1 cellular context compared by ENCODE assay signal in the genomic region with DNA sequence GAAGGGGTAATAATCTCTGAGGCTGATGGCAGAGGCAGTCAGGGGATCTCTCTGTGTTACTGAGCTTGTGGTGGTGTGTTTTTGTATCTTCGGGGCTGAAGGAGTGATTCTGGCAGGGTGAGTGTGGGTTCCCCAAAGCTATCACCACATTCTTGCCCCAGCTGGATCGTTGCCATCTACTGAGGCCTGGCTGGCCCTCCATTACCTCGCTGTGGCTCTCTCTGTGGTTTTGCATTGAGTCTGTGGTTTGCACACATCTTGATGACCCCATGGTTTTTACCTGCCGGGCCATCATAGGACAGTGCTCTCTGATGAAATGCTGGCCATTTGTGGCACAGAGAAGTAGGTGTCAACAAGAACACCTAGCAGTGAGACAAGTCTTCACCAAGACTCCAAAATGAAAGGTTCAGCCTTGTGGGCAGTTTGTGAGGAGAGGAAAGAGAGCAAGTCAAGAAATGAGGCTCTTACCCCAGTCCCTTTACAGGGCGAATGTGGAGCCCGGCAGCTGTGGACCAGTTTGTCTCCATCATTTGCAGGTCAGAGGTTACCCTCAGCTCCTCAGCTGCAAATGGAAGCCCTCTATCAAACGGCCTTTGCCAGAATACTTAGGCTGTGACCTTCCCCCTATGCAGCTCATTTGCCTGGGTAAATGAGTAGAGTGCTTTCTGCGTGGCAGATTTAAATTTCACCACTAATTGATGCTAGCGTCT.
TF ChIP-seq lines count a peak whose summit lies in the region.

No MANE protein-coding gene starts in this region.

TF ChIP-seq in IMR-90, 13 proteins besides CTCF, POLR2A, EP300 and RAD21 (continued from another document):
- no peak for TF ChIP-seq MXI1 (IDR thresholded peaks at IDR 0.05; ENCODE audit: borderline replicate concordance, low read depth, low read length)
- no peak for TF ChIP-seq RCOR1 (IDR thresholded peaks at IDR 0.05; ENCODE audit: insufficient replicate concordance, low read length)
- no peak for TF ChIP-seq RFX5 (IDR thresholded peaks at IDR 0.05; ENCODE audit: low read depth, low read length)
- no peak for TF ChIP-seq NFE2L2 (IDR thresholded peaks at IDR 0.05; ENCODE audit: low read depth, low read length)
- no peak for TF ChIP-seq CEBPB (IDR thresholded peaks at IDR 0.05; ENCODE audit: low read depth, low read length)
- TF ChIP-seq MAFK (IDR thresholded peaks at IDR 0.05; ENCODE audit: low read depth, low read length) = no peak
- no peak for TF ChIP-seq CHD1 (IDR thresholded peaks at IDR 0.05; ENCODE audit: low read depth, low read length)
- no peak for TF ChIP-seq MAZ (IDR thresholded peaks at IDR 0.05; ENCODE audit: borderline replicate concordance, low read depth, low read length)
